In genomic region chr16:85321856-85322271, GRCh38 we compare ENCODE assay signal across 10 cellular contexts.
DNase-seq lines count a peak whose midpoint lies in the region; ATAC-seq and TF ChIP-seq lines count a peak whose summit lies in the region.
"Had no signal": no experiment of that assay in that cellular context is flagged by ENCODE, and none has a peak within 500 bp of the region (broad histone marks: within the 10 kb centered on the region; RNA-seq: fewer than 3 reads in every experiment).

No MANE protein-coding gene starts in this region.

- H3K9ac ChIP-seq in mucosa of stomach (ENCODE audit: low read length), result peak overlapping the region; percentile 40

- H3K4me3 ChIP-seq in mucosa of stomach (ENCODE audit: low read length), result no peak overlapping the region
- H3K4me3 ChIP-seq in effector memory CD4-positive, alpha-beta T cell (ENCODE audit: insufficient read depth, low read depth, low read length, poor library complexity, severe bottlenecking), result no peak overlapping the region

- H3K27ac ChIP-seq in effector memory CD4-positive, alpha-beta T cell (ENCODE audit: insufficient read depth, low read length, poor library complexity, severe bottlenecking), result no peak overlapping the region

- no peaks in the 10 kb centered on the region for H3K9me3 ChIP-seq in mucosa of stomach (ENCODE audit: control insufficient read depth, low read length)
- H3K9me3 ChIP-seq in effector memory CD4-positive, alpha-beta T cell (ENCODE audit: control insufficient read depth, low read length), result no peaks in the 10 kb centered on the region

- H3K27me3 ChIP-seq in mucosa of stomach (ENCODE audit: control insufficient read depth, insufficient read depth, low read length), result no peaks in the 10 kb centered on the region
- H3K27me3 ChIP-seq in effector memory CD4-positive, alpha-beta T cell (replicated peaks; ENCODE audit: control insufficient read depth, insufficient read depth, low read length, poor library complexity, severe bottlenecking), result no peaks in the 10 kb centered on the region

- no peaks in the 10 kb centered on the region for H3K36me3 ChIP-seq in mucosa of stomach (ENCODE audit: control insufficient read depth, insufficient read depth, low read length)
- no peaks in the 10 kb centered on the region for H3K36me3 ChIP-seq in effector memory CD4-positive, alpha-beta T cell (ENCODE audit: control insufficient read depth, insufficient read depth, low read length)

- DNase-seq in A172 (ENCODE audit: low spot score) (peak; percentile 86), RPMI7951 (ENCODE audit: low read depth) (peak; percentile 98), fibroblast of gingiva (ENCODE audit: low read depth) (peak; percentile 100), GM10266 (ENCODE audit: extremely low spot score) (no peak), NCI-H2227 treated with DMSO at 0.1 percent for 48 hours (lab: John Stamatoyannopoulos, UW) (no peak)
- no peak for DNase-seq in effector memory CD4-positive, alpha-beta T cell
- DNase-seq: COR-L47, SHP77 treated with DMSO at 0.1 percent for 48 hours had no signal

- no peak for ATAC-seq in GM18907 (IDR thresholded peaks at IDR 0.05; ENCODE audit: unreplicated experiment)

- H3K4me1 ChIP-seq in mucosa of stomach (ENCODE audit: control insufficient read depth, insufficient read depth, low read length), result peaks cover 25% of the 10 kb centered on the region
- no peaks in the 10 kb centered on the region for H3K4me1 ChIP-seq in effector memory CD4-positive, alpha-beta T cell (ENCODE audit: control insufficient read depth, insufficient read depth, low read length, poor library complexity, severe bottlenecking)

- no peak for TF ChIP-seq CTCF in GM10266 (IDR thresholded peaks at IDR 0.05; ENCODE audit: control insufficient read depth, insufficient read depth, low read depth, missing control alignments)

Comparison
In these comparisons a context has a peak if more than half of its experiments do, and no peak if none do; other contexts are left out.
1. DNase-seq: peak in A172 (single experiment), RPMI7951 (single experiment) and fibroblast of gingiva (single experiment); none in GM10266 (single experiment), NCI-H2227 treated with DMSO at 0.1 percent for 48 hours (single experiment) and effector memory CD4-positive, alpha-beta T cell (0 of 3).